ENCODE assay signal across 8 cellular contexts in genomic region chr18:11733031-11733430, GRCh38. TPM values are rescaled to one million over a fixed set of nuclear protein-coding genes. Genes with fewer than 3 reads are reported as not detected.
DNase-seq lines count a peak whose midpoint lies in the region; ATAC-seq and TF ChIP-seq lines count a peak whose summit lies in the region.

No MANE protein-coding gene starts in this region.

- no peak overlapping the region for H3K23ac ChIP-seq in neuronal stem cell (ENCODE audit: low read depth, low read length, poor library complexity)

- H3K14ac ChIP-seq in neuronal stem cell (ENCODE audit: low read length), result no peak overlapping the region

- H3K27ac ChIP-seq in OCI-LY3 (ENCODE audit: low read length) (no peak overlapping the region), neuronal stem cell (replicated peaks; ENCODE audit: low read length) (no peak overlapping the region)

- H3K27ac Mint-ChIP-seq in stimulated activated naive CD8-positive, alpha-beta T cell treated with anti-CD3 and anti-CD28 coated beads, Interleukin-15, amount 100 ng/mL, for 72 hours, result no peak overlapping the region

- peak; percentile 73 for ATAC-seq in HG03175 (IDR thresholded peaks at IDR 0.05; ENCODE audit: unreplicated experiment)
- ATAC-seq in stimulated activated naive CD8-positive, alpha-beta T cell treated with anti-CD3 and anti-CD28 coated beads, Interleukin-15, amount 100 ng/mL, for 72 hours, result peak; percentile 86
- ATAC-seq in GM19328 (IDR thresholded peaks at IDR 0.05; ENCODE audit: unreplicated experiment), result no peak

- H4K8ac ChIP-seq in neuronal stem cell (ENCODE audit: low read depth, low read length), result no peak overlapping the region

- no peaks in the 10 kb centered on the region for H4K20me1 ChIP-seq in OCI-LY3 (ENCODE audit: insufficient read depth, low read length)

- peak; percentile 91 for TF ChIP-seq CTCF in OCI-LY3 (IDR thresholded peaks at IDR 0.05; ENCODE audit: low read depth, low read length)
- TF ChIP-seq CTCF in fibroblast of mammary gland (conservative IDR thresholded peaks at IDR 0.05; ENCODE audit: control insufficient read depth, insufficient read depth, low read depth, low read length), result peak; percentile 78

- H3K4me2 ChIP-seq in OCI-LY3 (ENCODE audit: low read length) (peak overlapping the region; percentile 87), neuronal stem cell (ENCODE audit: insufficient read depth, low read length, poor library complexity, severe bottlenecking) (no peak overlapping the region)

- H3K4ac ChIP-seq in neuronal stem cell (ENCODE audit: low read length), result no peak overlapping the region

- peak overlapping the region in 1 of 2 donors; percentile 52 for H3K4me3 Mint-ChIP-seq in stimulated activated naive CD8-positive, alpha-beta T cell treated with anti-CD3 and anti-CD28 coated beads, Interleukin-15, amount 100 ng/mL, for 72 hours

- H3K9me3 ChIP-seq in OCI-LY3 (ENCODE audit: insufficient read depth, low read length) (no peaks in the 10 kb centered on the region), neuronal stem cell (replicated peaks in 1 of 2; ENCODE audit: control insufficient read depth in 2 of 2, insufficient read depth in 1 of 2, low read depth in 1 of 2, low read length in 2 of 2) (no peaks in the 10 kb centered on the region)

- H2BK12ac ChIP-seq in neuronal stem cell (ENCODE audit: low read length), result no peak overlapping the region

- H3K4me1 Mint-ChIP-seq in stimulated activated naive CD8-positive, alpha-beta T cell treated with anti-CD3 and anti-CD28 coated beads, Interleukin-15, amount 100 ng/mL, for 72 hours, result no peaks in the 10 kb centered on the region

- H3K4me1 ChIP-seq in OCI-LY3 (ENCODE audit: low read length), result peaks cover 4% of the 10 kb centered on the region
- peaks cover 0 to 1% of the 10 kb centered on the region in 2 donors for H3K4me1 ChIP-seq in neuronal stem cell (ENCODE audit: control insufficient read depth in 2 of 2, insufficient read depth in 1 of 2, low read depth in 1 of 2, low read length in 2 of 2)

- H2BK15ac ChIP-seq in neuronal stem cell (ENCODE audit: low read length), result no peak overlapping the region

- no peak overlapping the region for H2AK5ac ChIP-seq in neuronal stem cell (ENCODE audit: low read depth, low read length)

- H3K79me1 ChIP-seq in neuronal stem cell (ENCODE audit: low read depth, low read length), result no peaks in the 10 kb centered on the region

- H2BK5ac ChIP-seq in neuronal stem cell (ENCODE audit: low read length), result no peak overlapping the region

- no peak overlapping the region for H3K18ac ChIP-seq in neuronal stem cell (ENCODE audit: low read length)

- H3K36me3 ChIP-seq in OCI-LY3 (replicated peaks; ENCODE audit: low read depth, low read length) (no peaks in the 10 kb centered on the region), neuronal stem cell (replicated peaks in 1 of 2; ENCODE audit: control insufficient read depth in 2 of 2, insufficient read depth in 2 of 2, low read length in 2 of 2) (no peaks in the 10 kb centered on the region)

- peaks cover 42% of the 10 kb centered on the region for H3K27me3 Mint-ChIP-seq in stimulated activated naive CD8-positive, alpha-beta T cell treated with anti-CD3 and anti-CD28 coated beads, Interleukin-15, amount 100 ng/mL, for 72 hours

- no CpG with 5 or more reads among the region's 17 CpGs for WGBS in neuronal stem cell (ENCODE audit: extremely low coverage in 2 of 2, insufficient read length in 2 of 2, insufficient replicate concordance in 1 of 2), 2 donors

- H2BK120ac ChIP-seq in neuronal stem cell (ENCODE audit: low read depth, low read length), result no peak overlapping the region

- H3K27me3 ChIP-seq in OCI-LY3 (ENCODE audit: low read depth, low read length) (peaks cover 50% of the 10 kb centered on the region), neuronal stem cell (ENCODE audit: control insufficient read depth in 3 of 3, insufficient read depth in 3 of 3, low read depth in 1 of 3, low read length in 3 of 3) (no peaks in the 10 kb centered on the region)

- no peak overlapping the region for H3K9ac ChIP-seq in OCI-LY3 (ENCODE audit: low read length)
- H3K9ac ChIP-seq in neuronal stem cell (ENCODE audit: low read depth, low read length, poor library complexity), result no peak overlapping the region

- no peaks in the 10 kb centered on the region for H3K79me2 ChIP-seq in OCI-LY3 (ENCODE audit: low read length)

- H3K4me3 ChIP-seq in OCI-LY3 (ENCODE audit: low read length), result peak overlapping the region; percentile 70
- no peak overlapping the region for H3K4me3 ChIP-seq in fibroblast of mammary gland (ENCODE audit: control insufficient read depth, low read depth, low read length)
- no peak overlapping the region for H3K4me3 ChIP-seq in neuronal stem cell (ENCODE audit: low read length in 2 of 2)

- H4K91ac ChIP-seq in neuronal stem cell (ENCODE audit: low read depth, low read length, poor library complexity), result no peak overlapping the region

- peak overlapping the region; percentile 51 for H2AFZ ChIP-seq in OCI-LY3 (ENCODE audit: low read depth, low read length)
- H2AFZ ChIP-seq in neuronal stem cell (ENCODE audit: low read length), result peak overlapping the region; percentile 82

- H3K9me3 Mint-ChIP-seq in stimulated activated naive CD8-positive, alpha-beta T cell treated with anti-CD3 and anti-CD28 coated beads, Interleukin-15, amount 100 ng/mL, for 72 hours, result no peaks in the 10 kb centered on the region

- DNase-seq in GM04504 (ENCODE audit: low read depth), result peak; percentile 17
- DNase-seq in activated T-cell treated with anti-CD3 and anti-CD28 coated beads, Interleukin-2, amount 50 U/mL, for 48 hours, result peak; percentile 82 to 83
- peak; percentile 59 for DNase-seq in fibroblast of mammary gland (ENCODE audit: low read depth)
- peak; percentile 72 for DNase-seq in neuronal stem cell (ENCODE audit: low spot score)
- peak; percentile 66 to 67 for DNase-seq in stimulated activated naive CD8-positive, alpha-beta T cell treated with anti-CD3 and anti-CD28 coated beads, Interleukin-15, amount 100 ng/mL, for 72 hours

RNA-seq across cellular contexts. Expression of gene GNAL, which starts 44.0 kb away (rescaled TPM):
- polyA plus RNA-seq in neuronal stem cell (2013, experiment 1 of 2), result 9.6 TPM
- polyA plus RNA-seq in neuronal stem cell (2013, experiment 2 of 2), result 9.9 TPM

Comparison
In these comparisons a context has a peak if more than half of its experiments do, and no peak if none do; other contexts are left out.
1. DNase-seq: peak in every context shown above with its lines; median percentile 82 in activated T-cell treated with anti-CD3 and anti-CD28 coated beads, Interleukin-2, amount 50 U/mL, for 48 hours; 72 in neuronal stem cell; 66 in stimulated activated naive CD8-positive, alpha-beta T cell treated with anti-CD3 and anti-CD28 coated beads, Interleukin-15, amount 100 ng/mL, for 72 hours; 59 in fibroblast of mammary gland; 17 in GM04504.